ENCODE assay signal across 2 cellular contexts in genomic region chr7:55144955-55145342, GRCh38.
TF ChIP-seq lines count a peak whose summit lies in the region.

No MANE protein-coding gene starts in this region.

TF ChIP-seq in GM23338, 12 proteins besides CTCF, POLR2A, EP300 and RAD21 (continued from another document):
- TF ChIP-seq, protein P1, sequence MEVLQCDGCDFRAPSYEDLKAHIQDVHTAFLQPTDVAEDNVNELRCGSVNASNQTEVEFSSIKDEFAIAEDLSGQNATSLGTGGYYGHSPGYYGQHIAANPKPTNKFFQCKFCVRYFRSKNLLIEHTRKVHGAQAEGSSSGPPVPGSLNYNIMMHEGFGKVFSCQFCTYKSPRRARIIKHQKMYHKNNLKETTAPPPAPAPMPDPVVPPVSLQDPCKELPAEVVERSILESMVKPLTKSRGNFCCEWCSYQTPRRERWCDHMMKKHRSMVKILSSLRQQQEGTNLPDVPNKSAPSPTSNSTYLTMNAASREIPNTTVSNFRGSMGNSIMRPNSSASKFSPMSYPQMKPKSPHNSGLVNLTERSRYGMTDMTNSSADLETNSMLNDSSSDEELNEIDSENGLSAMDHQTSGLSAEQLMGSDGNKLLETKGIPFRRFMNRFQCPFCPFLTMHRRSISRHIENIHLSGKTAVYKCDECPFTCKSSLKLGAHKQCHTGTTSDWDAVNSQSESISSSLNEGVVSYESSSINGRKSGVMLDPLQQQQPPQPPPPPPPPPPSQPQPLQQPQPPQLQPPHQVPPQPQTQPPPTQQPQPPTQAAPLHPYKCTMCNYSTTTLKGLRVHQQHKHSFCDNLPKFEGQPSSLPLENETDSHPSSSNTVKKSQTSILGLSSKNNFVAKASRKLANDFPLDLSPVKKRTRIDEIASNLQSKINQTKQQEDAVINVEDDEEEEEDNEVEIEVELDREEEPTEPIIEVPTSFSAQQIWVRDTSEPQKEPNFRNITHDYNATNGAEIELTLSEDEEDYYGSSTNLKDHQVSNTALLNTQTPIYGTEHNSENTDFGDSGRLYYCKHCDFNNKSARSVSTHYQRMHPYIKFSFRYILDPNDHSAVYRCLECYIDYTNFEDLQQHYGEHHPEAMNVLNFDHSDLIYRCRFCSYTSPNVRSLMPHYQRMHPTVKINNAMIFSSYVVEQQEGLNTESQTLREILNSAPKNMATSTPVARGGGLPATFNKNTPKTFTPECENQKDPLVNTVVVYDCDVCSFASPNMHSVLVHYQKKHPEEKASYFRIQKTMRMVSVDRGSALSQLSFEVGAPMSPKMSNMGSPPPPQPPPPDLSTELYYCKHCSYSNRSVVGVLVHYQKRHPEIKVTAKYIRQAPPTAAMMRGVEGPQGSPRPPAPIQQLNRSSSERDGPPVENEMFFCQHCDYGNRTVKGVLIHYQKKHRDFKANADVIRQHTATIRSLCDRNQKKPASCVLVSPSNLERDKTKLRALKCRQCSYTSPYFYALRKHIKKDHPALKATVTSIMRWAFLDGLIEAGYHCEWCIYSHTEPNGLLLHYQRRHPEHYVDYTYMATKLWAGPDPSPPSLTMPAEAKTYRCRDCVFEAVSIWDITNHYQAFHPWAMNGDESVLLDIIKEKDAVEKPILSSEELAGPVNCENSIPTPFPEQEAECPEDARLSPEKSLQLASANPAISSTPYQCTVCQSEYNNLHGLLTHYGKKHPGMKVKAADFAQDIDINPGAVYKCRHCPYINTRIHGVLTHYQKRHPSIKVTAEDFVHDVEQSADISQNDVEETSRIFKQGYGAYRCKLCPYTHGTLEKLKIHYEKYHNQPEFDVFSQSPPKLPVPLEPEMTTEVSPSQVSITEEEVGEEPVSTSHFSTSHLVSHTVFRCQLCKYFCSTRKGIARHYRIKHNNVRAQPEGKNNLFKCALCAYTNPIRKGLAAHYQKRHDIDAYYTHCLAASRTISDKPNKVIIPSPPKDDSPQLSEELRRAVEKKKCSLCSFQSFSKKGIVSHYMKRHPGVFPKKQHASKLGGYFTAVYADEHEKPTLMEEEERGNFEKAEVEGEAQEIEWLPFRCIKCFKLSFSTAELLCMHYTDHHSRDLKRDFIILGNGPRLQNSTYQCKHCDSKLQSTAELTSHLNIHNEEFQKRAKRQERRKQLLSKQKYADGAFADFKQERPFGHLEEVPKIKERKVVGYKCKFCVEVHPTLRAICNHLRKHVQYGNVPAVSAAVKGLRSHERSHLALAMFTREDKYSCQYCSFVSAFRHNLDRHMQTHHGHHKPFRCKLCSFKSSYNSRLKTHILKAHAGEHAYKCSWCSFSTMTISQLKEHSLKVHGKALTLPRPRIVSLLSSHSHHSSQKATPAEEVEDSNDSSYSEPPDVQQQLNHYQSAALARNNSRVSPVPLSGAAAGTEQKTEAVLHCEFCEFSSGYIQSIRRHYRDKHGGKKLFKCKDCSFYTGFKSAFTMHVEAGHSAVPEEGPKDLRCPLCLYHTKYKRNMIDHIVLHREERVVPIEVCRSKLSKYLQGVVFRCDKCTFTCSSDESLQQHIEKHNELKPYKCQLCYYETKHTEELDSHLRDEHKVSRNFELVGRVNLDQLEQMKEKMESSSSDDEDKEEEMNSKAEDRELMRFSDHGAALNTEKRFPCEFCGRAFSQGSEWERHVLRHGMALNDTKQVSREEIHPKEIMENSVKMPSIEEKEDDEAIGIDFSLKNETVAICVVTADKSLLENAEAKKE (CRISPR knock-in tag; IDR thresholded peaks at IDR 0.05): no peak
- TF ChIP-seq JUNB (IDR thresholded peaks at IDR 0.05; ENCODE audit: unreplicated experiment): no peak
TF ChIP-seq in GM23338: peak in this region for 0.

TF ChIP-seq in WTC11, 78 proteins besides CTCF, POLR2A, EP300 and RAD21 (continued from another document):
- TF ChIP-seq, protein P2, sequence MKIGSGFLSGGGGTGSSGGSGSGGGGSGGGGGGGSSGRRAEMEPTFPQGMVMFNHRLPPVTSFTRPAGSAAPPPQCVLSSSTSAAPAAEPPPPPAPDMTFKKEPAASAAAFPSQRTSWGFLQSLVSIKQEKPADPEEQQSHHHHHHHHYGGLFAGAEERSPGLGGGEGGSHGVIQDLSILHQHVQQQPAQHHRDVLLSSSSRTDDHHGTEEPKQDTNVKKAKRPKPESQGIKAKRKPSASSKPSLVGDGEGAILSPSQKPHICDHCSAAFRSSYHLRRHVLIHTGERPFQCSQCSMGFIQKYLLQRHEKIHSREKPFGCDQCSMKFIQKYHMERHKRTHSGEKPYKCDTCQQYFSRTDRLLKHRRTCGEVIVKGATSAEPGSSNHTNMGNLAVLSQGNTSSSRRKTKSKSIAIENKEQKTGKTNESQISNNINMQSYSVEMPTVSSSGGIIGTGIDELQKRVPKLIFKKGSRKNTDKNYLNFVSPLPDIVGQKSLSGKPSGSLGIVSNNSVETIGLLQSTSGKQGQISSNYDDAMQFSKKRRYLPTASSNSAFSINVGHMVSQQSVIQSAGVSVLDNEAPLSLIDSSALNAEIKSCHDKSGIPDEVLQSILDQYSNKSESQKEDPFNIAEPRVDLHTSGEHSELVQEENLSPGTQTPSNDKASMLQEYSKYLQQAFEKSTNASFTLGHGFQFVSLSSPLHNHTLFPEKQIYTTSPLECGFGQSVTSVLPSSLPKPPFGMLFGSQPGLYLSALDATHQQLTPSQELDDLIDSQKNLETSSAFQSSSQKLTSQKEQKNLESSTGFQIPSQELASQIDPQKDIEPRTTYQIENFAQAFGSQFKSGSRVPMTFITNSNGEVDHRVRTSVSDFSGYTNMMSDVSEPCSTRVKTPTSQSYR (CRISPR knock-in tag; IDR thresholded peaks at IDR 0.05): no peak
- TF ChIP-seq JUN (CRISPR knock-in tag; IDR thresholded peaks at IDR 0.05) (no peak), AR (CRISPR knock-in tag; IDR thresholded peaks at IDR 0.05) (no peak), FOXJ3 (CRISPR knock-in tag; IDR thresholded peaks at IDR 0.05; ENCODE audit: borderline replicate concordance) (no peak), ZNF317 (CRISPR knock-in tag; IDR thresholded peaks at IDR 0.05; ENCODE audit: borderline replicate concordance, low read depth) (no peak)
- TF ChIP-seq, protein P3, sequence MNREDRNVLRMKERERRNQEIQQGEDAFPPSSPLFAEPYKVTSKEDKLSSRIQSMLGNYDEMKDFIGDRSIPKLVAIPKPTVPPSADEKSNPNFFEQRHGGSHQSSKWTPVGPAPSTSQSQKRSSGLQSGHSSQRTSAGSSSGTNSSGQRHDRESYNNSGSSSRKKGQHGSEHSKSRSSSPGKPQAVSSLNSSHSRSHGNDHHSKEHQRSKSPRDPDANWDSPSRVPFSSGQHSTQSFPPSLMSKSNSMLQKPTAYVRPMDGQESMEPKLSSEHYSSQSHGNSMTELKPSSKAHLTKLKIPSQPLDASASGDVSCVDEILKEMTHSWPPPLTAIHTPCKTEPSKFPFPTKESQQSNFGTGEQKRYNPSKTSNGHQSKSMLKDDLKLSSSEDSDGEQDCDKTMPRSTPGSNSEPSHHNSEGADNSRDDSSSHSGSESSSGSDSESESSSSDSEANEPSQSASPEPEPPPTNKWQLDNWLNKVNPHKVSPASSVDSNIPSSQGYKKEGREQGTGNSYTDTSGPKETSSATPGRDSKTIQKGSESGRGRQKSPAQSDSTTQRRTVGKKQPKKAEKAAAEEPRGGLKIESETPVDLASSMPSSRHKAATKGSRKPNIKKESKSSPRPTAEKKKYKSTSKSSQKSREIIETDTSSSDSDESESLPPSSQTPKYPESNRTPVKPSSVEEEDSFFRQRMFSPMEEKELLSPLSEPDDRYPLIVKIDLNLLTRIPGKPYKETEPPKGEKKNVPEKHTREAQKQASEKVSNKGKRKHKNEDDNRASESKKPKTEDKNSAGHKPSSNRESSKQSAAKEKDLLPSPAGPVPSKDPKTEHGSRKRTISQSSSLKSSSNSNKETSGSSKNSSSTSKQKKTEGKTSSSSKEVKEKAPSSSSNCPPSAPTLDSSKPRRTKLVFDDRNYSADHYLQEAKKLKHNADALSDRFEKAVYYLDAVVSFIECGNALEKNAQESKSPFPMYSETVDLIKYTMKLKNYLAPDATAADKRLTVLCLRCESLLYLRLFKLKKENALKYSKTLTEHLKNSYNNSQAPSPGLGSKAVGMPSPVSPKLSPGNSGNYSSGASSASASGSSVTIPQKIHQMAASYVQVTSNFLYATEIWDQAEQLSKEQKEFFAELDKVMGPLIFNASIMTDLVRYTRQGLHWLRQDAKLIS (CRISPR knock-in tag; IDR thresholded peaks at IDR 0.05; ENCODE audit: borderline replicate concordance): no peak
TF ChIP-seq in WTC11: peak in this region for 0.
